13 cellular contexts compared by ENCODE assay signal in genomic region chr5:35794688-35795375, GRCh38.
A peak's percentile ranks its signal among the peaks of the same experiment; 100 is the strongest.
DNase-seq lines count a peak whose midpoint lies in the region; ATAC-seq and TF ChIP-seq lines count a peak whose summit lies in the region.
"Had no signal": no experiment of that assay in that cellular context is flagged by ENCODE, and none has a peak within 500 bp of the region (broad histone marks: within the 10 kb centered on the region; RNA-seq: fewer than 3 reads in every experiment).

No MANE protein-coding gene starts in this region.

- ATAC-seq in natural killer cell treated with Interleukin-12 subunit alpha and Interleukin-12 subunit beta and Interleukin-15 and Interleukin-18, amount 100 ng/mL, for 72 hours = peak in 1 of 2 donors; percentile 48
- no peak for ATAC-seq in natural killer cell
- no peak for ATAC-seq in effector memory CD8-positive, alpha-beta T cell (replicated peaks)
- ATAC-seq in HG03469 (IDR thresholded peaks at IDR 0.05; ENCODE audit: unreplicated experiment) = no peak
- ATAC-seq in HG02840 (IDR thresholded peaks at IDR 0.05; ENCODE audit: low FRiP score, unreplicated experiment) = no peak
- ATAC-seq: body of pancreas had no signal

- no peak for DNase-seq in natural killer cell treated with Interleukin-12 subunit alpha and Interleukin-12 subunit beta and Interleukin-15 and Interleukin-18, amount 100 ng/mL, for 72 hours (ENCODE audit: low spot score)
- no peak for DNase-seq in natural killer cell
- no peak for DNase-seq in activated CD4-positive, alpha-beta memory T cell treated with anti-CD3 and anti-CD28 coated beads for 36 hours
- no peak for DNase-seq in effector memory CD8-positive, alpha-beta T cell
- no peak for DNase-seq in germinal center (ENCODE audit: low spot score)
- DNase-seq: body of pancreas, kidney glomerular epithelial cell, NCI-H187 treated with DMSO at 0.1 percent for 48 hours, NCI-H446, posterior cingulate gyrus, sigmoid colon had no signal

- intact Hi-C loops in natural killer cell (cut with micrococcal nuclease) = no loop called here
- intact Hi-C loops in activated CD4-positive, alpha-beta memory T cell treated with anti-CD3 and anti-CD28 coated beads for 36 hours (cut with micrococcal nuclease) = loop anchor here (1.0 to 2.0 kb wide), 8 partner anchors 10 to 109 kb away; partner anchors contain the start of gene IL7R

- TF ChIP-seq CTCF in natural killer cell (IDR thresholded peaks at IDR 0.05) = no peak

- CTCF ChIA-PET in activated CD4-positive, alpha-beta memory T cell treated with anti-CD3 and anti-CD28 coated beads for 36 hours (lab: Charles Lee) = interaction anchor here (0.9 to 3.0 kb wide), 15 partner anchors 9 to 143 kb away, joined by 3 to 23 read pairs (median 5); partner anchors contain the start of gene IL7R

- H3K27ac Mint-ChIP-seq in natural killer cell treated with Interleukin-12 subunit alpha and Interleukin-12 subunit beta and Interleukin-15 and Interleukin-18, amount 100 ng/mL, for 72 hours = peak overlapping the region; percentile 73 to 78
- H3K27ac Mint-ChIP-seq in natural killer cell = no peak overlapping the region
- peak overlapping the region; percentile 89 for H3K27ac Mint-ChIP-seq in activated CD4-positive, alpha-beta memory T cell treated with anti-CD3 and anti-CD28 coated beads for 36 hours
- peak overlapping the region; percentile 79 for H3K27ac Mint-ChIP-seq in effector memory CD8-positive, alpha-beta T cell

- POLR2A ChIA-PET in activated CD4-positive, alpha-beta memory T cell treated with anti-CD3 and anti-CD28 coated beads for 36 hours (lab: Charles Lee) = interaction anchor here (0.7 to 3.6 kb wide), 18 partner anchors 9 to 124 kb away, joined by 3 to 50 read pairs (median 8); partner anchors contain the start of gene IL7R

- H3K9me3 Mint-ChIP-seq in natural killer cell treated with Interleukin-12 subunit alpha and Interleukin-12 subunit beta and Interleukin-15 and Interleukin-18, amount 100 ng/mL, for 72 hours = no peaks in the 10 kb centered on the region
- no peaks in the 10 kb centered on the region for H3K9me3 Mint-ChIP-seq in natural killer cell
- no peaks in the 10 kb centered on the region for H3K9me3 Mint-ChIP-seq in activated CD4-positive, alpha-beta memory T cell treated with anti-CD3 and anti-CD28 coated beads for 36 hours
- no peaks in the 10 kb centered on the region for H3K9me3 Mint-ChIP-seq in effector memory CD8-positive, alpha-beta T cell

- H3K4me1 Mint-ChIP-seq in natural killer cell treated with Interleukin-12 subunit alpha and Interleukin-12 subunit beta and Interleukin-15 and Interleukin-18, amount 100 ng/mL, for 72 hours (ENCODE audit: low read depth in 2 of 2) = peaks cover 12 to 35% of the 10 kb centered on the region in 2 donors
- H3K4me1 Mint-ChIP-seq in natural killer cell = peaks cover 6 to 9% of the 10 kb centered on the region in 2 donors
- H3K4me1 Mint-ChIP-seq in activated CD4-positive, alpha-beta memory T cell treated with anti-CD3 and anti-CD28 coated beads for 36 hours (ENCODE audit: low read depth) = peaks cover 86% of the 10 kb centered on the region
- H3K4me1 Mint-ChIP-seq in effector memory CD8-positive, alpha-beta T cell (ENCODE audit: low read depth in 2 of 2) = peaks cover 36 to 46% of the 10 kb centered on the region in 2 donors

- H3K4me3 Mint-ChIP-seq in natural killer cell treated with Interleukin-12 subunit alpha and Interleukin-12 subunit beta and Interleukin-15 and Interleukin-18, amount 100 ng/mL, for 72 hours = peak overlapping the region; percentile 59
- H3K4me3 Mint-ChIP-seq in natural killer cell = no peak overlapping the region
- peak overlapping the region; percentile 31 for H3K4me3 Mint-ChIP-seq in activated CD4-positive, alpha-beta memory T cell treated with anti-CD3 and anti-CD28 coated beads for 36 hours
- H3K4me3 Mint-ChIP-seq in effector memory CD8-positive, alpha-beta T cell = peak overlapping the region; percentile 15 to 54

- H3K36me3 Mint-ChIP-seq in natural killer cell treated with Interleukin-12 subunit alpha and Interleukin-12 subunit beta and Interleukin-15 and Interleukin-18, amount 100 ng/mL, for 72 hours = no peaks in the 10 kb centered on the region
- H3K36me3 Mint-ChIP-seq in natural killer cell = no peaks in the 10 kb centered on the region
- peaks cover 4% of the 10 kb centered on the region for H3K36me3 Mint-ChIP-seq in activated CD4-positive, alpha-beta memory T cell treated with anti-CD3 and anti-CD28 coated beads for 36 hours
- H3K36me3 Mint-ChIP-seq in effector memory CD8-positive, alpha-beta T cell (ENCODE audit: insufficient read depth) = peaks cover 7% of the 10 kb centered on the region

- H3K27me3 Mint-ChIP-seq in natural killer cell treated with Interleukin-12 subunit alpha and Interleukin-12 subunit beta and Interleukin-15 and Interleukin-18, amount 100 ng/mL, for 72 hours = no peaks in the 10 kb centered on the region
- H3K27me3 Mint-ChIP-seq in natural killer cell (ENCODE audit: low read depth in 2 of 2) = no peaks in the 10 kb centered on the region
- H3K27me3 Mint-ChIP-seq in activated CD4-positive, alpha-beta memory T cell treated with anti-CD3 and anti-CD28 coated beads for 36 hours = no peaks in the 10 kb centered on the region
- H3K27me3 Mint-ChIP-seq in effector memory CD8-positive, alpha-beta T cell = no peaks in the 10 kb centered on the region

Comparison
In these comparisons a context has a peak if more than half of its experiments do, and no peak if none do; other contexts are left out.
1. H3K27ac Mint-ChIP-seq: peak in natural killer cell treated with Interleukin-12 subunit alpha and Interleukin-12 subunit beta and Interleukin-15 and Interleukin-18, amount 100 ng/mL, for 72 hours (2 of 2), activated CD4-positive, alpha-beta memory T cell treated with anti-CD3 and anti-CD28 coated beads for 36 hours (single experiment) and effector memory CD8-positive, alpha-beta T cell (2 of 2); none in natural killer cell (0 of 2).